8 cellular contexts compared by ENCODE assay signal in the genomic region with DNA sequence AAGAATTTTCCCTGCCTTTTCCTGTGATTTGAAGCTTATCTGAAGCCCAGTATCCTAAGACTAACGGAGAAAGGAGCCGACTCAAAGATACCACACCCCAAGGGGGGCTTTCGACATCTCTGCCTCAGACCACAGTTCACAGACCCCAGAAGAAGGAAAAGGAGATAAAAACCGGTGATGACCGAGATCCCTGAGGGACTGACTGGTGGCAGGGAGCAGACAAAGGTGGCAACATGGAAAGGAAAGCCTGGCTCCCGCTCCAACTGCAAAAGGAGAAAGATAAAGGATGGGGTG. TPM values are rescaled to one million over a fixed set of nuclear protein-coding genes. Genes with fewer than 3 reads are reported as not detected.
DNase-seq lines count a peak whose midpoint lies in the region; ATAC-seq, FAIRE-seq and TF ChIP-seq lines count a peak whose summit lies in the region.

No MANE protein-coding gene starts in this region.

- TF ChIP-seq CTCF in GM12875 (IDR thresholded peaks at IDR 0.05; ENCODE audit: borderline replicate concordance, insufficient read depth, low read depth, low read length) (no peak), Peyer's patch (IDR thresholded peaks at IDR 0.05) (no peak), fibroblast of lung (conservative IDR thresholded peaks at IDR 0.05 in 1 of 2, IDR thresholded peaks at IDR 0.05 in 1 of 2; ENCODE audit: low read depth in 1 of 2, low read length in 2 of 2) (no peak), pancreas (IDR thresholded peaks at IDR 0.05) (no peak)

- peak overlapping the region; percentile 89 for H3K9ac ChIP-seq in fibroblast of lung (ENCODE audit: insufficient read depth, low read length)

- H4K20me1 ChIP-seq in fibroblast of lung (ENCODE audit: control insufficient read depth, extremely low read depth, insufficient read depth, low read length), result no peaks in the 10 kb centered on the region

- H3K27me3 ChIP-seq in Peyer's patch, result no peaks in the 10 kb centered on the region
- H3K27me3 ChIP-seq in fibroblast of lung (ENCODE audit: control insufficient read depth, insufficient read depth, low read length), result no peaks in the 10 kb centered on the region
- no peaks in the 10 kb centered on the region for H3K27me3 ChIP-seq in pancreas

- DNase-seq in Peyer's patch, result no peak
- no peak for DNase-seq in fibroblast of lung (ENCODE audit: low read depth in 2 of 2)
- no peak for DNase-seq in pancreas
- DNase-seq in NCI-H2227 (lab: John Stamatoyannopoulos, UW; ENCODE audit: unreplicated experiment), result no peak
- DNase-seq in stimulated activated CD4-positive, alpha-beta T cell treated with anti-CD3 and anti-CD28 coated beads, Interleukin-4, amount 100 ng/mL, for 4 hours, result no peak

- ATAC-seq in pancreas (peak; percentile 15 to 41 (median 31)), HG03095 (IDR thresholded peaks at IDR 0.05; ENCODE audit: unreplicated experiment) (no peak), GM21717 (IDR thresholded peaks at IDR 0.05; ENCODE audit: unreplicated experiment) (no peak)

- peak overlapping the region; percentile 31 for H2AFZ ChIP-seq in fibroblast of lung (ENCODE audit: low read length)

- FAIRE-seq in pancreas (lab: Jason Lieb, UNC), result no peak

- H3K4me3 ChIP-seq in GM12875 (ENCODE audit: low read depth, low read length), result peak overlapping the region; percentile 68
- H3K4me3 ChIP-seq in Peyer's patch, result peak overlapping the region; percentile 70 to 96 (median 82)
- H3K4me3 ChIP-seq in fibroblast of lung (replicated peaks in 1 of 4; ENCODE audit: control extremely low read depth in 1 of 4, insufficient read depth in 1 of 4, low read depth in 3 of 4, low read length in 4 of 4), result peak overlapping the region; percentile 81 to 99 (median 91)
- H3K4me3 ChIP-seq in pancreas, result peak overlapping the region; percentile 74 to 98 (median 92)

- H3K4me1 ChIP-seq in Peyer's patch, result peaks cover 0 to 38% (median 11%) of the 10 kb centered on the region in 4 donors
- H3K4me1 ChIP-seq in fibroblast of lung (ENCODE audit: control insufficient read depth, extremely low read depth, insufficient read depth, low read length), result peaks cover 3% of the 10 kb centered on the region
- peaks cover 0 to 30% (median 5%) of the 10 kb centered on the region in 3 donors for H3K4me1 ChIP-seq in pancreas

- no peaks in the 10 kb centered on the region for H3K36me3 ChIP-seq in Peyer's patch
- H3K36me3 ChIP-seq in fibroblast of lung (ENCODE audit: control insufficient read depth, insufficient read depth, low read length), result no peaks in the 10 kb centered on the region
- no peaks in the 10 kb centered on the region for H3K36me3 ChIP-seq in pancreas

- intact Hi-C loops in pancreas (cut with DNase I), result no loop called here

- 0 to 1% methylated on average over 6 of the region's 6 CpGs for WGBS in pancreas, 2 donors

- no peak for TF ChIP-seq POLR2A in Peyer's patch (IDR thresholded peaks at IDR 0.05)

- H3K27ac ChIP-seq in Peyer's patch (peak overlapping the region; percentile 92 to 98 (median 96)), fibroblast of lung (ENCODE audit: insufficient read depth, low read length) (peak overlapping the region; percentile 84), pancreas (peak overlapping the region; percentile 79 to 95 (median 88))

- no peaks in the 10 kb centered on the region for H3K9me3 ChIP-seq in Peyer's patch
- H3K9me3 ChIP-seq in fibroblast of lung (ENCODE audit: control insufficient read depth, insufficient read depth, low read depth, low read length), result no peaks in the 10 kb centered on the region
- H3K9me3 ChIP-seq in pancreas, result no peaks in the 10 kb centered on the region

- peak overlapping the region; percentile 98 for H3K4me2 ChIP-seq in fibroblast of lung (ENCODE audit: extremely low read depth, insufficient read depth, low read length)

- H3K79me2 ChIP-seq in fibroblast of lung (ENCODE audit: control insufficient read depth, insufficient read depth, low read length), result peaks cover 48% of the 10 kb centered on the region

RNA-seq across cellular contexts. Expression of a gene that starts 0.7 kb away (rescaled TPM):
- total RNA-seq in Peyer's patch (100 to 1,000 TPM in 2 of 4 donors, 10 to 100 TPM in 2; 57.8 to 107 (median 87.9) TPM), fibroblast of lung (17.7 and 26.9 TPM in 2 replicates), pancreas (10 to 100 TPM in 2 of 6 donors, 1 to 10 TPM in 4; 4.7 to 18.4 (median 6.9) TPM)
- polyA plus RNA-seq in fibroblast of lung (28.9 and 42.6 TPM in 2 replicates), pancreas (10 to 100 TPM; 10.1 to 16.7 TPM)
- polyA plus RNA-seq in fibroblast of lung (2012), result 25.2 and 34.0 TPM in 2 replicates
- 17.1 and 18.1 TPM in 2 replicates for polyA minus RNA-seq in fibroblast of lung (ENCODE audit: low replicate concordance)

RNA-seq across cellular contexts. Expression of a gene that starts 47.6 kb away (rescaled TPM):
- total RNA-seq in Peyer's patch (100 to 1,000 TPM; 101 to 156 (median 142) TPM), fibroblast of lung (191 and 200 TPM in 2 replicates), pancreas (100 to 1,000 TPM in 4 of 6 donors, 10 to 100 TPM in 2; 60.5 to 122 (median 105) TPM)
- polyA plus RNA-seq in fibroblast of lung (435 and 493 TPM in 2 replicates), pancreas (100 to 1,000 TPM in 1 of 2 donors, 10 to 100 TPM in 1; 72.8 to 114 TPM)
- 375 and 433 TPM in 2 replicates for polyA plus RNA-seq in fibroblast of lung (2012)
- 24.0 and 69.8 TPM in 2 replicates for polyA minus RNA-seq in fibroblast of lung (ENCODE audit: low replicate concordance)

Comparison
In these comparisons a context has a peak if more than half of its experiments do, and no peak if none do; other contexts are left out.
1. ATAC-seq: peak in pancreas (4 of 4); none in HG03095 (single experiment) and GM21717 (single experiment).
2. Peak in every context shown above with its lines, with median percentiles within 50 percentile points of each other: H3K4me3 ChIP-seq and H3K27ac ChIP-seq.